In the genomic region with DNA sequence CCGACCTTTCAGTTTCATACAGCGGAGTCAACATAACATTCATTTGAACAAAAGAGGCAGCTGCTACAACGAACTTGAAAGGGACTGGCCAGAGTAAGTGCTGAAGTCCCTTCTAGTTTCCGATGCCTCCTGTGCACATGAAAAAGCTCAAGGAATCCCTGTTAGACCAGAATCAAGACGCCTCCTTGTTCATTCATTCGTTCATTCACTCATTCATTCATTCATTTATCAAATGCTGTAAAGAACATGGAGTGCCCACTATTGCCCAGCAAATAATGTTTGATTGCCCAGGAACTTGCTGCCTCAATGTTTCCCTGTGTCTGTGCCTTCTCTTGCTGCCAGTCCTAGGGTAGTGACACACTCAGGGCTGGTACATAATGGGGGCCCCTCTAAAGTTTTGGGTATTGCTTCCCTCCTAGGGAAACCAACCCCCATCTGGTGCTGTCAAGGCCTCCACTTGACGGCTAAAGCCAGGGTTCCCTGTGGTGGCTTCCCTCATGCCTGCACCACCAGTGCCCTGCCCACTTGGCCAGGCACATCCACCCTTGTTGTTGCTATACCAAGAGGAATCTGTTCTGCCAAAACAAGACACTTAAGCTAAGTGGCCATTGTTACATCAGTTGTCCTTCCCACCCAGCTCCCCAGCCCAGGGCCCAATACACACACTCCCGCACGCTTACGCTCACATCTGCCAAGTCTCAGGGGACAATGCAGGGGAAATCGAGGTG, we compare ENCODE assay signal across 20 cellular contexts. TPM values are rescaled to one million over a fixed set of nuclear protein-coding genes. Genes with fewer than 3 reads are reported as not detected.
DNase-seq lines count a peak whose midpoint lies in the region; ATAC-seq lines count a peak whose summit lies in the region.
"Had no signal": no experiment of that assay in that cellular context is flagged by ENCODE, and none has a peak within 500 bp of the region (broad histone marks: within the 10 kb centered on the region; RNA-seq: fewer than 3 reads in every experiment).

No MANE protein-coding gene starts in this region.

- no peak for ATAC-seq in HG02840 (IDR thresholded peaks at IDR 0.05; ENCODE audit: low FRiP score, unreplicated experiment)
- ATAC-seq: activated T-cell treated with anti-CD3 and anti-CD28 coated beads, Interleukin-2, amount 50 U/mL, for 4 hours; effector memory CD8-positive, alpha-beta T cell; foreskin keratinocyte; sciatic nerve had no signal

- DNase-seq in DMS153 treated with DMSO at 0.1 percent for 48 hours (lab: John Stamatoyannopoulos, UW; ENCODE audit: unreplicated experiment), result peak; percentile 53
- DNase-seq in NCI-H1092 (lab: John Stamatoyannopoulos, UW), result peak; percentile 72
- peak; percentile 76 for DNase-seq in NCI-H774 (lab: John Stamatoyannopoulos, UW)
- peak; percentile 59 for DNase-seq in mesenteric fat pad (ENCODE audit: low spot score)
- DNase-seq in kidney tubule cell (ENCODE audit: low spot score), result no peak
- DNase-seq in T-helper 2 cell, result no peak
- DNase-seq: activated naive CD4-positive, alpha-beta T cell treated with anti-CD3 and anti-CD28 coated beads, Interleukin-2, amount 10 ng/mL, durations not matched to agents 7 days and 5 days; activated T-cell treated with anti-CD3 and anti-CD28 coated beads, Interleukin-2, amount 50 U/mL, for 4 hours; effector memory CD8-positive, alpha-beta T cell; foreskin keratinocyte; hypothalamus; MG63; NCI-H1694 treated with DMSO at 0.1 percent for 48 hours; NCI-H524; stimulated activated CD4-positive, alpha-beta T cell treated with anti-CD3 and anti-CD28 coated beads, Interleukin-15, amount 100 ng/mL, for 24 hours; T-helper 1 cell; transverse colon had no signal

RNA-seq across cellular contexts. Expression of a gene that starts 3.8 kb away (rescaled TPM):
- 0.39 TPM for total RNA-seq in mesenteric fat pad

RNA-seq across cellular contexts. Expression of a gene that starts 48.9 kb away (rescaled TPM):
- total RNA-seq in mesenteric fat pad, result 21.5 TPM
- total RNA-seq: bronchial epithelial cell, foreskin keratinocyte had no signal

Comparison
In these comparisons a context has a peak if more than half of its experiments do, and no peak if none do; other contexts are left out.
1. DNase-seq: peak in DMS153 treated with DMSO at 0.1 percent for 48 hours (single experiment), NCI-H1092 (single experiment), NCI-H774 (single experiment) and mesenteric fat pad (single experiment); none in kidney tubule cell (single experiment) and T-helper 2 cell (0 of 5).